In the genomic region with DNA sequence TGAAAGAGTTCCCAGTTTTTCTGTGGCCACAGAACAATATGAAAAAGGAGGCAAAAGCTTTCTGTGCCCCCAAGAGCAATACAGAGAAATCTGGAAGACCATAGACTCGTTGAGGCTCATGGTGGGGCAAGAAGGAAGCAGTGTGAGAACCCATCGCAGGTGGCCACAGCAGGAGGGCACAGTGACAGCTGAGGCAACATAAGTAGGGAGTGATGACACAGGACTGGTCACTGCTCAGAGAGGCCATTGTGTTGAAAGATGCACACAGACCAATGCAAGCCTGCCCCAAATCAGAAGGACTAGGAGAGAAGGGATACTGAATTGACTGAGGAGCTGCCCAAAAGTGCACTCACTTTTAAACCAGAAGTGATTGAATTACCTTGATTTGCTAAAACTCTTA, we compare ENCODE assay signal across 21 cellular contexts.
"Had no signal": no experiment of that assay in that cellular context is flagged by ENCODE, and none has a peak within 500 bp of the region (broad histone marks: within the 10 kb centered on the region; RNA-seq: fewer than 3 reads in every experiment).

No MANE protein-coding gene starts in this region.

- DNase-seq: effector memory CD8-positive, alpha-beta T cell; erythroblast; foreskin keratinocyte; kidney; left cardiac atrium; left ventricle myocardium inferior; lower lobe of right lung; nucleus accumbens; ovary; sigmoid colon; small intestine; stimulated activated CD4-positive, alpha-beta T cell treated with anti-CD3 and anti-CD28 coated beads, Interleukin-12 subunit alpha, Interleukin-12 subunit beta, amount 100 ng/mL, for 4 hours; stimulated activated naive CD4-positive, alpha-beta T cell treated with Interleukin-2 at 50 U/mL for 16 hours; trophoblast cell had no signal

- H3K4me1 Mint-ChIP-seq: memory B cell, neural progenitor cell had no signal

- H3K27me3 ChIP-seq: foreskin keratinocyte, neural progenitor cell, ovary, right atrium auricular region, sigmoid colon had no signal

- ATAC-seq: effector memory CD8-positive, alpha-beta T cell; foreskin keratinocyte; left cardiac atrium; lower lobe of right lung had no signal

- H3K36me3 Mint-ChIP-seq: memory B cell; mesothelial cell of epicardium; natural killer cell treated with Interleukin-12 subunit alpha and Interleukin-12 subunit beta and Interleukin-15 and Interleukin-18, amount 100 ng/mL, for 72 hours; neural progenitor cell had no signal

- H3K79me2 ChIP-seq: hepatocyte had no signal

- H3K4me3 ChIP-seq: hepatocyte, left ventricle myocardium inferior, lower lobe of right lung, neural progenitor cell, ovary, right atrium auricular region, sigmoid colon had no signal

- H2AFZ ChIP-seq: hepatocyte, neural progenitor cell had no signal

- FAIRE-seq: kidney, small intestine had no signal

- H3K36me3 ChIP-seq: left ventricle myocardium inferior, lower lobe of right lung, neural progenitor cell, ovary, right atrium auricular region, sigmoid colon had no signal

- H3K9ac ChIP-seq: neural progenitor cell had no signal

- H3K4me1 ChIP-seq: foreskin keratinocyte, left ventricle myocardium inferior, lower lobe of right lung, right atrium auricular region, sigmoid colon had no signal

- H3K4me3 Mint-ChIP-seq: dendritic cell treated with granulocyte-macrophage colony-stimulating factor and Interleukin-4, amounts not matched to agents 40 ng/mL and 50 ng/mL, for 4 days; effector memory CD8-positive, alpha-beta T cell; memory B cell; mesothelial cell of epicardium; natural killer cell treated with Interleukin-12 subunit alpha and Interleukin-12 subunit beta and Interleukin-15 and Interleukin-18, amount 100 ng/mL, for 72 hours; neural progenitor cell had no signal

- H3K27ac Mint-ChIP-seq: dendritic cell treated with granulocyte-macrophage colony-stimulating factor and Interleukin-4, amounts not matched to agents 40 ng/mL and 50 ng/mL, for 4 days; effector memory CD8-positive, alpha-beta T cell; memory B cell; mesothelial cell of epicardium; natural killer cell treated with Interleukin-12 subunit alpha and Interleukin-12 subunit beta and Interleukin-15 and Interleukin-18, amount 100 ng/mL, for 72 hours; neural progenitor cell had no signal

- H3K9me3 ChIP-seq: lower lobe of right lung, ovary, right atrium auricular region, sigmoid colon had no signal

- H3K4me2 ChIP-seq: hepatocyte, neural progenitor cell had no signal

- H3K9me3 Mint-ChIP-seq: dendritic cell treated with granulocyte-macrophage colony-stimulating factor and Interleukin-4, amounts not matched to agents 40 ng/mL and 50 ng/mL, for 4 days; effector memory CD8-positive, alpha-beta T cell; mesothelial cell of epicardium had no signal

- H3K27ac ChIP-seq: foreskin keratinocyte, hepatocyte, left ventricle myocardium inferior, lower lobe of right lung, neural progenitor cell, ovary, right atrium auricular region, sigmoid colon had no signal

- H3K27me3 Mint-ChIP-seq: dendritic cell treated with granulocyte-macrophage colony-stimulating factor and Interleukin-4, amounts not matched to agents 40 ng/mL and 50 ng/mL, for 4 days; memory B cell had no signal
